In the genomic region with DNA sequence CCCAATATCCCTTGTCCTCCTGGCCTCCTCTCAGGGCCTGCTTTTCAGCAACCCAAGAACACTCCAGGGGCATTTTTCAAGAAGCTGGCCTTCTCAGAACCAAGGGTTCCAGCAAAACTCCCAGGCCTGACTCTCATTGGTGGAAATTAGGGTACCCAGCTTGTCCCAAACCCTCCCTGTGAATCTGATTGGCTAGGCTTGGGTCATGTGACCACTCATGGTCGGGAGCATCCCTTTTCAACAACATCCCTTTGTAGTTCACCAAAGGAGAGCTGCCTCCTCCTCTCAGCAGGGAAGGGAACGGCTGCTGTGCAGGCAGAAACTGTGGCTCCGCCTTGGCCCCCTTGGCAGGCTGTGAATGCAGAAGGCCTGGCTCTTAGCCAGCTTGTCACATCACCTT, we compare ENCODE assay signal across 17 cellular contexts. TPM values are rescaled to one million over a fixed set of nuclear protein-coding genes. Genes with fewer than 3 reads are reported as not detected.
"Had no signal": no experiment of that assay in that cellular context is flagged by ENCODE, and none has a peak within 500 bp of the region (broad histone marks: within the 10 kb centered on the region; RNA-seq: fewer than 3 reads in every experiment).

No MANE protein-coding gene starts in this region.

- FAIRE-seq: colon, endothelial cell of umbilical vein, keratinocyte, TTC549 had no signal

- ATAC-seq: activated T-helper 17 cell treated with anti-CD3 and anti-CD28 coated beads, Interleukin-2, amount 50 U/mL, for 72 hours; stimulated activated naive CD8-positive, alpha-beta T cell treated with anti-CD3 and anti-CD28 coated beads, Interleukin-15, amount 100 ng/mL, for 72 hours had no signal

- H3K27me3 ChIP-seq: adrenal gland, testis had no signal

- H3K4me1 ChIP-seq: adrenal gland, testis had no signal

- DNase-seq: activated CD4-positive, alpha-beta T cell treated with anti-CD3 and anti-CD28 coated beads, Interleukin-2, amount 50 U/mL, for 1 hour; activated naive CD4-positive, alpha-beta T cell treated with anti-CD3 and anti-CD28 coated beads, Interleukin-2, amount 50 U/mL, for 16 hours; activated T-cell treated with anti-CD3 and anti-CD28 coated beads for 4 hours; adrenal gland; foreskin melanocyte; head of caudate nucleus; left ventricle myocardium inferior; stimulated activated CD4-positive, alpha-beta T cell treated with anti-CD3 and anti-CD28 coated beads, Interleukin-4, amount 100 ng/mL, for 1 hour; stimulated activated CD8-positive, alpha-beta memory T cell treated with anti-CD3 and anti-CD28 coated beads, Interleukin-4, amount 100 ng/mL, for 48 hours; stimulated activated naive CD8-positive, alpha-beta T cell treated with anti-CD3 and anti-CD28 coated beads, Interleukin-15, amount 100 ng/mL, for 72 hours; testis had no signal

- H3K9me3 ChIP-seq: adrenal gland, testis had no signal

- H3K4me3 Mint-ChIP-seq: activated T-helper 17 cell treated with anti-CD3 and anti-CD28 coated beads, Interleukin-2, amount 50 U/mL, for 72 hours; stimulated activated naive CD8-positive, alpha-beta T cell treated with anti-CD3 and anti-CD28 coated beads, Interleukin-15, amount 100 ng/mL, for 72 hours had no signal

- H3K27ac ChIP-seq: adrenal gland, left ventricle myocardium inferior, testis had no signal

- H3K4me1 Mint-ChIP-seq: activated T-helper 17 cell treated with anti-CD3 and anti-CD28 coated beads, Interleukin-2, amount 50 U/mL, for 72 hours; stimulated activated naive CD8-positive, alpha-beta T cell treated with anti-CD3 and anti-CD28 coated beads, Interleukin-15, amount 100 ng/mL, for 72 hours had no signal

- H3K9me3 Mint-ChIP-seq: activated T-helper 17 cell treated with anti-CD3 and anti-CD28 coated beads, Interleukin-2, amount 50 U/mL, for 72 hours; stimulated activated naive CD8-positive, alpha-beta T cell treated with anti-CD3 and anti-CD28 coated beads, Interleukin-15, amount 100 ng/mL, for 72 hours had no signal

- H3K27ac Mint-ChIP-seq: activated T-helper 17 cell treated with anti-CD3 and anti-CD28 coated beads, Interleukin-2, amount 50 U/mL, for 72 hours; stimulated activated naive CD8-positive, alpha-beta T cell treated with anti-CD3 and anti-CD28 coated beads, Interleukin-15, amount 100 ng/mL, for 72 hours had no signal

- H3K4me3 ChIP-seq: adrenal gland, left ventricle myocardium inferior, testis had no signal

- H3K27me3 Mint-ChIP-seq: stimulated activated naive CD8-positive, alpha-beta T cell treated with anti-CD3 and anti-CD28 coated beads, Interleukin-15, amount 100 ng/mL, for 72 hours had no signal

- H3K36me3 ChIP-seq: adrenal gland, left ventricle myocardium inferior had no signal

RNA-seq across cellular contexts. Expression of gene TMEM132B, which starts 26.5 kb away (rescaled TPM):
- total RNA-seq: activated CD8-positive, alpha-beta memory T cell treated with anti-CD3 and anti-CD28 coated beads for 36 hours; activated T-helper 17 cell treated with anti-CD3 and anti-CD28 coated beads, Interleukin-2, amount 50 U/mL, for 72 hours had no signal
